ENCODE assay signal across 34 cellular contexts in the genomic region with DNA sequence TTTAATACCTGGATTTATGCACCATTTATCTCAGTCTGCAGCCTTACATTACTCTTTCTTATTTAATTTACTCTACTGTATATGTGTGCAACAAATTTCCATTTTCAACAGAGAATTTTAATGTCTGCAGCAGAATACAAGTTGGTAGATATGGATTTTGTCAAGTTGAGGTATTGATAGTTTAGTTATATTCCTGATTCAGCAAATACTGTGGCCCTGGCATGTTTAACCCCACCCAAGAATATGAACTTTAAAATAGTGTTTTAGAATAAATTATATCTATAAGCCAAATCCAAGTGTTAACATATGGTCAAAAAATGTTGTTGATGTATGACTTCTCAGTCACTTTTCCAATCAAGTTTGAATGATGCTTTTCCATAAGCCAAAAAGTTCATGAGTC.
DNase-seq lines count a peak whose midpoint lies in the region; ATAC-seq, FAIRE-seq and TF ChIP-seq lines count a peak whose summit lies in the region.
"Had no signal": no experiment of that assay in that cellular context is flagged by ENCODE, and none has a peak within 500 bp of the region (broad histone marks: within the 10 kb centered on the region; RNA-seq: fewer than 3 reads in every experiment).

No MANE protein-coding gene starts in this region.

- H2AFZ ChIP-seq in HepG2 (ENCODE audit: low read length) (no peak overlapping the region), IMR-90 (replicated peaks; ENCODE audit: low read length, poor library complexity) (no peak overlapping the region), K562 (ENCODE audit: low read depth, low read length) (no peak overlapping the region)

- no peak for TF ChIP-seq EP300 in HepG2 (IDR thresholded peaks at IDR 0.05; ENCODE audit: low read depth in 2 of 2, low read length in 2 of 2)
- TF ChIP-seq EP300 in HepG2 (CRISPR knock-in tag; IDR thresholded peaks at IDR 0.05; ENCODE audit: borderline replicate concordance), result no peak
- TF ChIP-seq EP300 in A549 (IDR thresholded peaks at IDR 0.05), result no peak
- TF ChIP-seq EP300 in K562 (IDR thresholded peaks at IDR 0.05; ENCODE audit: low read length), result no peak
- no peak for TF ChIP-seq EP300 in tibial nerve (IDR thresholded peaks at IDR 0.05)

- no peak overlapping the region for H3K9ac ChIP-seq in HepG2 (ENCODE audit: insufficient read depth, low read depth, low read length)
- no peak overlapping the region for H3K9ac ChIP-seq in IMR-90 (ENCODE audit: low read depth, low read length)
- no peak overlapping the region for H3K9ac ChIP-seq in K562 (ENCODE audit: insufficient read depth in 1 of 2, low read depth in 2 of 2, low read length in 2 of 2)
- H3K9ac ChIP-seq: BLaER1; BLaER1 treated with 17β-estradiol and CSF1 and Interleukin-3, amounts not matched to agents 10 nM and 100 nM had no signal

- POLR2A ChIA-PET in HepG2 (lab: Yijun Ruan, JAX), result no interaction called here
- POLR2A ChIA-PET in A549 (lab: Yijun Ruan, JAX), result no interaction called here
- POLR2A ChIA-PET in IMR-90 (lab: Charles Lee; ENCODE audit: unreplicated experiment), result no interaction called here
- POLR2A ChIA-PET in K562 (lab: Yijun Ruan, JAX), result no interaction called here

- no peak overlapping the region for H3K14ac ChIP-seq in IMR-90 (replicated peaks; ENCODE audit: low read depth, low read length)

- no peak overlapping the region for H3K56ac ChIP-seq in IMR-90 (ENCODE audit: extremely low read depth, insufficient read depth, low read length)

- FAIRE-seq in HepG2 (lab: Jason Lieb, UNC), result no peak
- FAIRE-seq in A549 (lab: Jason Lieb, UNC), result no peak
- no peak for FAIRE-seq in K562 (lab: Jason Lieb, UNC)
- FAIRE-seq: A204.1, D721Med had no signal

- TF ChIP-seq POLR2A in HepG2 (IDR thresholded peaks at IDR 0.05; ENCODE audit: insufficient read depth in 1 of 2, low read depth in 2 of 2, low read length in 2 of 2) (no peak), right lobe of liver (IDR thresholded peaks at IDR 0.05) (no peak), A549 (IDR thresholded peaks at IDR 0.05; ENCODE audit: low read length) (no peak), IMR-90 (IDR thresholded peaks at IDR 0.05; ENCODE audit: low read depth, low read length) (no peak), K562 (conservative IDR thresholded peaks at IDR 0.05) (no peak), tibial nerve (IDR thresholded peaks at IDR 0.05) (no peak)

- dilution Hi-C loops in IMR-90 (cut with HindIII; ENCODE audit: low sequenced_read_pairs, unreplicated experiment), result no loop called here

- H4K20me1 ChIP-seq in HepG2 (ENCODE audit: insufficient read depth, low read length) (no peaks in the 10 kb centered on the region), IMR-90 (ENCODE audit: insufficient read depth, low read length) (no peaks in the 10 kb centered on the region), K562 (replicated peaks; ENCODE audit: control insufficient read depth, insufficient read depth, low read length) (no peaks in the 10 kb centered on the region)
- H4K20me1 ChIP-seq: BLaER1; BLaER1 treated with 17β-estradiol and CSF1 and Interleukin-3, amounts not matched to agents 10 nM and 100 nM had no signal

- H2AK5ac ChIP-seq in IMR-90 (ENCODE audit: low read depth, low read length), result no peak overlapping the region

- H2BK15ac ChIP-seq in IMR-90 (ENCODE audit: low read depth, low read length), result no peak overlapping the region

- H3K23ac ChIP-seq in IMR-90 (ENCODE audit: low read depth, low read length), result no peak overlapping the region

- DNase-seq in HepG2 (ENCODE audit: low spot score) (no peak), right lobe of liver (no peak), A549 (ENCODE audit: low read depth in 1 of 2, low spot score in 1 of 2) (no peak), IMR-90 (no peak), K562 (ENCODE audit: extremely low read depth in 1 of 4, low spot score in 3 of 4) (no peak), tibial nerve (ENCODE audit: low spot score in 2 of 2) (no peak)
- DNase-seq: 8988T; ACHN; AML-193; BE2C; C1 segment of cervical spinal cord; Caco-2; Calu3; CD4-positive, alpha-beta memory T cell; CD4-positive, alpha-beta T cell; CD4-positive, CD25-positive, alpha-beta regulatory T cell; CD8-positive, alpha-beta memory T cell; CD8-positive, alpha-beta T cell; COR-L47; DMS 273 treated with DMSO at 0.1 percent for 48 hours; DMS153; DMS53; DMS79; DMS79 treated with DMSO at 0.1 percent for 48 hours; DND-41; EL had no signal

- no peak overlapping the region for H2AK9ac ChIP-seq in IMR-90 (replicated peaks; ENCODE audit: low read depth, low read length, poor library complexity)

- H3K4me3 ChIP-seq in HepG2 (replicated peaks in 1 of 3; ENCODE audit: insufficient read depth in 1 of 3, low read depth in 2 of 3, low read length in 3 of 3) (no peak overlapping the region), right lobe of liver (no peak overlapping the region), A549 (no peak overlapping the region), IMR-90 (ENCODE audit: insufficient read depth, low read depth, low read length) (no peak overlapping the region), K562 (no peak overlapping the region), tibial nerve (no peak overlapping the region)
- H3K4me3 ChIP-seq: BLaER1; BLaER1 treated with 17β-estradiol and CSF1 and Interleukin-3, amounts not matched to agents 10 nM and 100 nM had no signal

- H3K4me1 ChIP-seq in HepG2 (ENCODE audit: insufficient read depth, low read length) (no peaks in the 10 kb centered on the region), right lobe of liver (no peaks in the 10 kb centered on the region), A549 (no peaks in the 10 kb centered on the region), IMR-90 (ENCODE audit: control insufficient read depth, insufficient read depth, low read length) (no peaks in the 10 kb centered on the region), K562 (replicated peaks in 1 of 2; ENCODE audit: control insufficient read depth in 2 of 2, insufficient read depth in 2 of 2, low read length in 2 of 2) (no peaks in the 10 kb centered on the region), tibial nerve (no peaks in the 10 kb centered on the region)
- H3K4me1 ChIP-seq: BE2C, BLaER1, Caco-2 had no signal

- H3K27ac ChIP-seq in HepG2 (ENCODE audit: extremely low read length, insufficient read depth, low read length) (no peak overlapping the region), right lobe of liver (no peak overlapping the region), A549 (no peak overlapping the region), IMR-90 (ENCODE audit: insufficient read depth, low read length) (no peak overlapping the region), K562 (ENCODE audit: extremely low read depth, low read depth, low read length) (no peak overlapping the region), tibial nerve (no peak overlapping the region)
- H3K27ac ChIP-seq: 22Rv1; BLaER1; BLaER1 treated with 17β-estradiol and CSF1 and Interleukin-3, amounts not matched to agents 10 nM and 100 nM; C4-2B had no signal

- H4K91ac ChIP-seq in IMR-90 (ENCODE audit: insufficient read depth, low read depth, low read length), result no peak overlapping the region

- in situ Hi-C loops in HepG2 (cut with HindIII; ENCODE audit: extremely low pct_ligation_motif_present, low pct_unique_long_range_greater_than_20kb), result no loop called here
- in situ Hi-C loops in IMR-90 (cut with MboI; ENCODE audit: low sequenced_read_pairs), result no loop called here
- in situ Hi-C loops in K562 (cut with MboI), result no loop called here

- TF ChIP-seq CTCF in HepG2 (CRISPR knock-in tag; IDR thresholded peaks at IDR 0.05) (no peak), right lobe of liver (IDR thresholded peaks at IDR 0.05) (no peak), A549 (IDR thresholded peaks at IDR 0.05) (no peak), IMR-90 (conservative IDR thresholded peaks at IDR 0.05; ENCODE audit: low read depth, low read length) (no peak), K562 (IDR thresholded peaks at IDR 0.05 in 2 of 3, conservative IDR thresholded peaks at IDR 0.05 in 1 of 3; ENCODE audit: insufficient read depth in 2 of 3, low read depth in 1 of 3, low read length in 3 of 3) (no peak), tibial nerve (IDR thresholded peaks at IDR 0.05) (no peak)

- no peak overlapping the region for H2BK5ac ChIP-seq in IMR-90 (ENCODE audit: low read depth, low read length, poor library complexity, severe bottlenecking)

- H2BK20ac ChIP-seq in IMR-90 (ENCODE audit: low read depth, low read length), result no peak overlapping the region

- H3K79me1 ChIP-seq in IMR-90 (ENCODE audit: low read depth in 1 of 2, low read length in 2 of 2), result no peaks in the 10 kb centered on the region

- H3K79me2 ChIP-seq in HepG2 (ENCODE audit: insufficient read depth, low read length), result no peaks in the 10 kb centered on the region
- no peaks in the 10 kb centered on the region for H3K79me2 ChIP-seq in K562 (ENCODE audit: control insufficient read depth, insufficient read depth, low read length)

- no peak overlapping the region for H2BK120ac ChIP-seq in IMR-90 (ENCODE audit: low read depth, low read length)

- H3K36me3 ChIP-seq in HepG2 (replicated peaks in 1 of 2; ENCODE audit: control insufficient read depth in 1 of 2, insufficient read depth in 2 of 2, low read length in 2 of 2), result no peaks in the 10 kb centered on the region
- no peaks in the 10 kb centered on the region for H3K36me3 ChIP-seq in right lobe of liver
- H3K36me3 ChIP-seq in IMR-90 (ENCODE audit: control insufficient read depth, insufficient read depth, low read length), result no peaks in the 10 kb centered on the region
- no peaks in the 10 kb centered on the region for H3K36me3 ChIP-seq in K562 (ENCODE audit: control insufficient read depth, insufficient read depth, low read length)
- H3K36me3 ChIP-seq in tibial nerve, result no peaks in the 10 kb centered on the region
- H3K36me3 ChIP-seq: BE2C; BLaER1; BLaER1 treated with 17β-estradiol and CSF1 and Interleukin-3, amounts not matched to agents 10 nM and 100 nM had no signal

- H3K27me3 ChIP-seq in HepG2 (ENCODE audit: control insufficient read depth in 1 of 2, insufficient read depth in 2 of 2, low read length in 2 of 2) (no peaks in the 10 kb centered on the region; a peak in 1 of 5 replicates), right lobe of liver (no peaks in the 10 kb centered on the region), IMR-90 (ENCODE audit: control insufficient read depth, insufficient read depth, low read length) (no peaks in the 10 kb centered on the region), K562 (ENCODE audit: control insufficient read depth in 2 of 2, insufficient read depth in 2 of 2, low read length in 2 of 2) (no peaks in the 10 kb centered on the region), tibial nerve (no peaks in the 10 kb centered on the region)
- H3K27me3 ChIP-seq: BE2C; BLaER1; BLaER1 treated with 17β-estradiol and CSF1 and Interleukin-3, amounts not matched to agents 10 nM and 100 nM had no signal

- H3K9me1 ChIP-seq in IMR-90 (ENCODE audit: insufficient read depth, low read length) (no peaks in the 10 kb centered on the region), K562 (ENCODE audit: control insufficient read depth, insufficient read depth, low read length) (no peaks in the 10 kb centered on the region)

- no peak overlapping the region for H3K4me2 ChIP-seq in HepG2 (ENCODE audit: low read depth, low read length)
- no peak overlapping the region for H3K4me2 ChIP-seq in A549
- no peak overlapping the region for H3K4me2 ChIP-seq in IMR-90 (ENCODE audit: low read depth, low read length)
- no peak overlapping the region for H3K4me2 ChIP-seq in K562 (ENCODE audit: insufficient read depth, low read length)
- H3K4me2 ChIP-seq: BLaER1; BLaER1 treated with 17β-estradiol and CSF1 and Interleukin-3, amounts not matched to agents 10 nM and 100 nM had no signal

- BruUV-seq in HepG2 (replicated peaks; lab: Mats Ljungman, UMichigan) (no TSS peak), IMR-90 (replicated peaks; lab: Mats Ljungman, UMichigan) (no TSS peak), K562 (replicated peaks; lab: Mats Ljungman, UMichigan) (no TSS peak)

- H3K18ac ChIP-seq in IMR-90 (ENCODE audit: low read depth, low read length), result no peak overlapping the region

- CTCF ChIA-PET in HepG2 (lab: Yijun Ruan, JAX; ENCODE audit: low intra/inter-chr PET ratio, low total read pairs), result no interaction called here
- CTCF ChIA-PET in A549 (lab: Yijun Ruan, JAX), result no interaction called here
- CTCF ChIA-PET in IMR-90 (lab: Yijun Ruan, JAX), result no interaction called here
- CTCF ChIA-PET in K562 (lab: Yijun Ruan, JAX; ENCODE audit: low intra/inter-chr PET ratio), result interaction anchor here (0.6 kb wide), 1 partner anchor 661 kb away, joined by 3 read pairs; no protein-coding TSS in a partner anchor

- H3K9me3 ChIP-seq in HepG2 (ENCODE audit: low read length) (peaks cover 96% of the 10 kb centered on the region), right lobe of liver (no peaks in the 10 kb centered on the region), A549 (no peaks in the 10 kb centered on the region), IMR-90 (ENCODE audit: control insufficient read depth, insufficient read depth, low read length) (peaks cover 3% of the 10 kb centered on the region; the same call in 1 of the 2 replicates), K562 (replicated peaks; ENCODE audit: control insufficient read depth, insufficient read depth, low read depth, low read length) (no peaks in the 10 kb centered on the region; the same call in 1 of the 2 replicates), tibial nerve (no peaks in the 10 kb centered on the region)
- H3K9me3 ChIP-seq: BE2C, BLaER1, Caco-2 had no signal

- TF ChIP-seq RAD21 in HepG2 (CRISPR knock-in tag; IDR thresholded peaks at IDR 0.05) (no peak), A549 (conservative IDR thresholded peaks at IDR 0.05 in 1 of 2, IDR thresholded peaks at IDR 0.05 in 1 of 2) (no peak), IMR-90 (IDR thresholded peaks at IDR 0.05; ENCODE audit: low read length) (no peak), K562 (CRISPR knock-in tag; conservative IDR thresholded peaks at IDR 0.05 in 1 of 2, IDR thresholded peaks at IDR 0.05 in 1 of 2) (no peak)

- ATAC-seq in HepG2, result no peak
- ATAC-seq in right lobe of liver, result no peak
- ATAC-seq in A549, result no peak
- no peak for ATAC-seq in IMR-90 (ENCODE audit: low read depth)
- no peak for ATAC-seq in K562
- no peak for ATAC-seq in GM21825 (IDR thresholded peaks at IDR 0.05; ENCODE audit: unreplicated experiment)
- no peak for ATAC-seq in GM19397 (IDR thresholded peaks at IDR 0.05; ENCODE audit: unreplicated experiment)
- ATAC-seq: CD8-positive, alpha-beta T cell had no signal

- H4K5ac ChIP-seq in IMR-90 (ENCODE audit: low read depth, low read length), result no peak overlapping the region

- no peak overlapping the region for H4K8ac ChIP-seq in IMR-90 (ENCODE audit: low read depth in 2 of 2, low read length in 2 of 2)

- H3K4ac ChIP-seq in IMR-90 (ENCODE audit: low read depth, low read length), result no peak overlapping the region

- intact Hi-C loops in HepG2 (cut with micrococcal nuclease; ENCODE audit: unreplicated experiment) (no loop called here), right lobe of liver (cut with DNase I) (no loop called here), IMR-90 (cut with micrococcal nuclease) (no loop called here), K562 (cut with micrococcal nuclease) (no loop called here)
